1 cellular context compared by ENCODE assay signal in genomic region chr6:7347551-7347997, GRCh38.
TF ChIP-seq lines count a peak whose summit lies in the region.

No MANE protein-coding gene starts in this region.

TF ChIP-seq in H1, 55 proteins besides CTCF, POLR2A, EP300 and RAD21:
- TF ChIP-seq ASH2L (IDR thresholded peaks at IDR 0.05; ENCODE audit: low read length) (peak; percentile 36), BACH1 (IDR thresholded peaks at IDR 0.05; ENCODE audit: low read length) (peak; percentile 36; the same call in 1 of the 2 replicates), MAFK (IDR thresholded peaks at IDR 0.05; ENCODE audit: low read depth, low read length) (peak; percentile 66; the same call in 1 of the 2 replicates)
